ENCODE assay signal across 2 cellular contexts in genomic region chr15:56442354-56442753, GRCh38.
TF ChIP-seq lines count a peak whose summit lies in the region.

No MANE protein-coding gene starts in this region.

TF ChIP-seq in A549, 52 proteins besides CTCF, POLR2A, EP300 and RAD21 (continued from another document):
- TF ChIP-seq BCL3 (IDR thresholded peaks at IDR 0.05) (no peak), SMC3 (IDR thresholded peaks at IDR 0.05) (no peak)

TF ChIP-seq in HEK293, 187 proteins besides CTCF, POLR2A, EP300 and RAD21 (continued from another document):
- no peak for TF ChIP-seq ZNF280D (tag by site-specific recombination; IDR thresholded peaks at IDR 0.05)
